ENCODE assay signal across 19 cellular contexts in genomic region chr14:81476816-81477215, GRCh38. TPM values are rescaled to one million over a fixed set of nuclear protein-coding genes. Genes with fewer than 3 reads are reported as not detected.
DNase-seq lines count a peak whose midpoint lies in the region; ATAC-seq, FAIRE-seq and TF ChIP-seq lines count a peak whose summit lies in the region.
"Had no signal": no experiment of that assay in that cellular context is flagged by ENCODE, and none has a peak within 500 bp of the region (broad histone marks: within the 10 kb centered on the region; RNA-seq: fewer than 3 reads in every experiment).

No MANE protein-coding gene starts in this region.

- H3K27me3 ChIP-seq in heart right ventricle: no peaks in the 10 kb centered on the region
- no peaks in the 10 kb centered on the region for H3K27me3 ChIP-seq in K562 (ENCODE audit: control insufficient read depth in 2 of 2, insufficient read depth in 2 of 2, low read length in 2 of 2)
- no peaks in the 10 kb centered on the region for H3K27me3 ChIP-seq in esophagus muscularis mucosa

- H3K79me2 ChIP-seq in K562 (ENCODE audit: control insufficient read depth, insufficient read depth, low read length): no peaks in the 10 kb centered on the region

- H3K4me1 ChIP-seq in heart right ventricle (peaks cover 0 to 18% (median 3%) of the 10 kb centered on the region in 9 donors), K562 (replicated peaks in 1 of 2; ENCODE audit: control insufficient read depth in 2 of 2, insufficient read depth in 2 of 2, low read length in 2 of 2) (no peaks in the 10 kb centered on the region; a peak in 1 of 5 replicates), esophagus muscularis mucosa (peaks cover 0 to 4% (median 2%) of the 10 kb centered on the region in 4 donors)

- peak; percentile 28 for ATAC-seq in Right ventricle myocardium inferior
- no peak for ATAC-seq in heart right ventricle
- ATAC-seq in K562: peak; percentile 83
- ATAC-seq: HepG2 had no signal

- TF ChIP-seq CTCF in heart right ventricle (IDR thresholded peaks at IDR 0.05) (no peak), K562 (IDR thresholded peaks at IDR 0.05 in 2 of 3, conservative IDR thresholded peaks at IDR 0.05 in 1 of 3; ENCODE audit: insufficient read depth in 2 of 3, low read depth in 1 of 3, low read length in 3 of 3) (no peak), nephron progenitor cell (IDR thresholded peaks at IDR 0.05) (no peak), esophagus muscularis mucosa (IDR thresholded peaks at IDR 0.05) (no peak)

- in situ Hi-C loops in K562 (cut with MboI): no loop called here

- 0 out of 4 replicates have a peak overlapping the region, but pooled peaks of 1 of the 2 experiments have one; percentile 48 for H3K9ac ChIP-seq in K562 (ENCODE audit: insufficient read depth in 1 of 2, low read depth in 2 of 2, low read length in 2 of 2)

- no peak overlapping the region for H3K4me3 Mint-ChIP-seq in nephron progenitor cell
- H3K4me3 Mint-ChIP-seq: B cell; CD4-positive, alpha-beta T cell; HFFc6 had no signal

- POLR2A ChIA-PET in K562 (lab: Yijun Ruan, JAX): interaction anchor here (0.8 to 2.0 kb wide), 4 partner anchors 8 to 31 kb away, joined by 3 to 4 read pairs (median 4); no protein-coding TSS in a partner anchor

- no peak for TF ChIP-seq POLR2A in K562 (conservative IDR thresholded peaks at IDR 0.05)
- no peak for TF ChIP-seq POLR2A in esophagus muscularis mucosa (IDR thresholded peaks at IDR 0.05; ENCODE audit: low read depth)

- H2AFZ ChIP-seq in K562 (ENCODE audit: low read depth, low read length): no peak overlapping the region

- TF ChIP-seq RAD21 in K562 (CRISPR knock-in tag; conservative IDR thresholded peaks at IDR 0.05 in 1 of 2, IDR thresholded peaks at IDR 0.05 in 1 of 2): no peak

- no peaks in the 10 kb centered on the region for H3K9me3 Mint-ChIP-seq in nephron progenitor cell
- H3K9me3 Mint-ChIP-seq: CD4-positive, alpha-beta T cell; HFFc6 had no signal

- CTCF ChIA-PET in K562 (lab: Yijun Ruan, JAX; ENCODE audit: low intra/inter-chr PET ratio): interaction anchor here (0.6 kb wide), 2 partner anchors 172 to 524 kb away, joined by 3 to 5 read pairs; no protein-coding TSS in a partner anchor

- no peak for FAIRE-seq in K562 (lab: Jason Lieb, UNC)
- FAIRE-seq: A204.1, G401.6, GM12891, HepG2, HTR-8/SVneo had no signal

- intact Hi-C loops in Right ventricle myocardium inferior (cut with DNase I): no loop called here
- intact Hi-C loops in heart right ventricle (cut with DNase I): no loop called here
- intact Hi-C loops in K562 (cut with micrococcal nuclease): no loop called here
- intact Hi-C loops in esophagus muscularis mucosa (cut with DNase I): no loop called here

- no peak overlapping the region for H3K4me3 ChIP-seq in heart right ventricle
- H3K4me3 ChIP-seq in K562: no peak overlapping the region
- H3K4me3 ChIP-seq in esophagus muscularis mucosa: no peak overlapping the region

- peaks cover 4% of the 10 kb centered on the region for H3K4me1 Mint-ChIP-seq in nephron progenitor cell

- DNase-seq in Right ventricle myocardium inferior (ENCODE audit: missing footprints) (no peak), heart right ventricle (no peak), K562 (ENCODE audit: extremely low read depth in 1 of 4, low spot score in 3 of 4) (no peak), nephron progenitor cell (no peak), esophagus muscularis mucosa (ENCODE audit: extremely low spot score) (no peak)
- DNase-seq in central memory CD4-positive, alpha-beta T cell: no peak
- no peak for DNase-seq in activated CD4-positive, CD25-positive, alpha-beta regulatory T cell (lab: John Stamatoyannopoulos, UW)
- DNase-seq: C1 segment of cervical spinal cord; CD4-positive, alpha-beta T cell; DMS79 treated with DMSO at 0.1 percent for 48 hours; EL; HCEC 1CT; HFFc6 had no signal

- H3K27ac ChIP-seq in heart right ventricle: no peak overlapping the region
- no peak overlapping the region for H3K27ac ChIP-seq in K562 (ENCODE audit: extremely low read depth, low read depth, low read length)
- no peak overlapping the region for H3K27ac ChIP-seq in esophagus muscularis mucosa (replicated peaks in 1 of 4)

- H3K27ac Mint-ChIP-seq in nephron progenitor cell: peak overlapping the region; percentile 7
- H3K27ac Mint-ChIP-seq: B cell, HFFc6 had no signal

- no peaks in the 10 kb centered on the region for H3K9me1 ChIP-seq in K562 (ENCODE audit: control insufficient read depth, insufficient read depth, low read length)

- no peaks in the 10 kb centered on the region for H4K20me1 ChIP-seq in K562 (replicated peaks; ENCODE audit: control insufficient read depth, insufficient read depth, low read length)

- H3K36me3 ChIP-seq in heart right ventricle (peaks cover 0 to 94% (median 27%) of the 10 kb centered on the region in 9 donors), K562 (ENCODE audit: control insufficient read depth, insufficient read depth, low read length) (peaks cover 49% of the 10 kb centered on the region), esophagus muscularis mucosa (peaks cover 32 to 83% (median 61%) of the 10 kb centered on the region in 4 donors)

- BruUV-seq in K562 (replicated peaks; lab: Mats Ljungman, UMichigan): no TSS peak

- H3K27me3 Mint-ChIP-seq in nephron progenitor cell (ENCODE audit: low read depth, poor library complexity): no peaks in the 10 kb centered on the region
- H3K27me3 Mint-ChIP-seq: B cell; CD4-positive, alpha-beta T cell had no signal

- 93% methylated on average over 5 of the region's 5 CpGs for WGBS in heart right ventricle, 2 donors
- 61% methylated on average over 5 of the region's 5 CpGs for WGBS in K562 (ENCODE audit: insufficient coverage, low coverage, missing lambda C conversion rate)
- WGBS in esophagus muscularis mucosa: over 99% methylated on average over 5 of the region's 5 CpGs

- H3K36me3 Mint-ChIP-seq in nephron progenitor cell (ENCODE audit: low read depth): peaks cover 39% of the 10 kb centered on the region

- TF ChIP-seq EP300 in K562 (IDR thresholded peaks at IDR 0.05; ENCODE audit: low read length) (no peak), esophagus muscularis mucosa (IDR thresholded peaks at IDR 0.05) (no peak)

- H3K4me2 ChIP-seq in K562 (ENCODE audit: insufficient read depth, low read length): no peak overlapping the region

- no peaks in the 10 kb centered on the region for H3K9me3 ChIP-seq in heart right ventricle
- H3K9me3 ChIP-seq in K562 (replicated peaks; ENCODE audit: control insufficient read depth, insufficient read depth, low read depth, low read length): no peaks in the 10 kb centered on the region
- H3K9me3 ChIP-seq in esophagus muscularis mucosa: no peaks in the 10 kb centered on the region

TF ChIP-seq in K562, 482 proteins besides CTCF, POLR2A, EP300 and RAD21 (continues in another document):
- TF ChIP-seq PKNOX1 (IDR thresholded peaks at IDR 0.05) (0 out of 2 replicates have a peak, but pooled peaks have one; percentile 13), ZNF324 (CRISPR knock-in tag; IDR thresholded peaks at IDR 0.05) (no peak), KDM2B (CRISPR knock-in tag; IDR thresholded peaks at IDR 0.05) (no peak)

RNA-seq across cellular contexts. Expression of gene SEL1L, which starts 56.8 kb away (rescaled TPM):
- total RNA-seq in Right ventricle myocardium inferior (54.9 TPM), heart right ventricle (10 to 100 TPM; 47.6 to 87.7 (median 58.3) TPM), K562 (2014; rRNA removed) (11.7 and 15.5 TPM in 2 replicates), K562 (2014; rRNA removed; fragmentation: Illumina TruSeq; extraction: Trizol) (15.6 and 15.8 TPM in 2 replicates), K562 (2015; rRNA removed; fragmentation: Illumina TruSeq; extraction: Trizol) (14.0 and 15.8 TPM in 2 replicates), K562 (2021) (21.1 and 23.3 TPM in 2 replicates), esophagus muscularis mucosa (10 to 100 TPM; 54.2 to 64.2 (median 55.6) TPM)
- polyA plus RNA-seq in heart right ventricle (10 to 100 TPM; 10.6 to 20.9 TPM), K562 (2011; rRNA removed) (8.0 and 8.4 TPM in 2 replicates), K562 (2014; fragmentation: Illumina TruSeq; extraction: Trizol) (12.3 and 13.6 TPM in 2 replicates), K562 (2014; fragmentation: Nextera tagmentation; extraction: Ambion mirVana) (10 to 100 TPM in 1 of 2 experiments, 1 to 10 TPM in 1; 7.7 to 10.1 TPM), K562 (2014; rRNA removed) (8.2 and 8.8 TPM in 2 replicates)
- total RNA-seq in K562 (2011; cell fraction: chromatin; rRNA removed; ENCODE audit: low replicate concordance): 28.6 and 68.3 TPM in 2 replicates
- 14.0 and 20.4 TPM in 2 replicates for total RNA-seq in K562 (2011; cell fraction: nucleolus; rRNA removed)
- total RNA-seq in K562 (2011; cell fraction: nucleoplasm; rRNA removed): 44.9 and 84.4 TPM in 2 replicates
- polyA plus RNA-seq in K562 (2011; cell fraction: cytosol; rRNA removed): 2.2 and 6.0 TPM in 2 replicates
- 14.0 and 14.5 TPM in 2 replicates for polyA plus RNA-seq in K562 (2011; cell fraction: nucleus; rRNA removed)
- 13.5 and 33.8 TPM in 2 replicates for polyA plus RNA-seq in K562 (2012)
- polyA minus RNA-seq in K562 (2011; rRNA and poly(A)+ RNA removed): 17.7 and 24.5 TPM in 2 replicates
- polyA minus RNA-seq in K562 (2011; cell fraction: cytosol; rRNA and poly(A)+ RNA removed): 7.8 and 9.6 TPM in 2 replicates
- polyA minus RNA-seq in K562 (2011; cell fraction: nucleus; rRNA and poly(A)+ RNA removed): 11.6 and 19.5 TPM in 2 replicates

Comparison
In these comparisons a context has a peak if more than half of its experiments do, and no peak if none do; other contexts are left out.
1. ATAC-seq: peak in Right ventricle myocardium inferior (single experiment) and K562 (single experiment); none in heart right ventricle (0 of 8).